ENCODE assay signal across 8 cellular contexts in the genomic region with DNA sequence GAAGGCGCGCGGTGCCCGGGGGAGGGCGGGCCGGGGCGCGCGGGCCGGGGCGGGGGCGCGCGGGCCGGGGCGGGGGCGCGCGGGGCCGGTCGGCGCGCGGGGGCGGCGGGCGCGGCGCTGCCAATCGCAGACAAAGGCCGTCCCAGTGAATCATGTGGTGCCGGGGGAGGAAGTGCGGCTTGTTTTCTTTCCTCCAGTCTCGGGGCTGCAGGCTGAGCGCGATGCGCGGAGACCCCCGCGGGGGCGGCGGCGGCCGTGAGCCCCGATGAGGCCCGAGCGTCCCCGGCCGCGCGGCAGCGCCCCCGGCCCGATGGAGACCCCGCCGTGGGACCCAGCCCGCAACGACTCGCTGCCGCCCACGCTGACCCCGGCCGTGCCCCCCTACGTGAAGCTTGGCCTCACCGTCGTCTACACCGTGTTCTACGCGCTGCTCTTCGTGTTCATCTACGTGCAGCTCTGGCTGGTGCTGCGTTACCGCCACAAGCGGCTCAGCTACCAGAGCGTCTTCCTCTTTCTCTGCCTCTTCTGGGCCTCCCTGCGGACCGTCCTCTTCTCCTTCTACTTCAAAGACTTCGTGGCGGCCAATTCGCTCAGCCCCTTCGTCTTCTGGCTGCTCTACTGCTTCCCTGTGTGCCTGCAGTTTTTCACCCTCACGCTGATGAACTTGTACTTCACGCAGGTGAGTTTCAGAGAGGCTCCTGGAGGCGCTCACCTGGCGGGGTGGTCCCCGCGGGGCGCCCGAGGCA. TPM values are rescaled to one million over a fixed set of nuclear protein-coding genes. Genes with fewer than 3 reads are reported as not detected.
DNase-seq lines count a peak whose midpoint lies in the region; ATAC-seq and TF ChIP-seq lines count a peak whose summit lies in the region.

A gene with protein sequence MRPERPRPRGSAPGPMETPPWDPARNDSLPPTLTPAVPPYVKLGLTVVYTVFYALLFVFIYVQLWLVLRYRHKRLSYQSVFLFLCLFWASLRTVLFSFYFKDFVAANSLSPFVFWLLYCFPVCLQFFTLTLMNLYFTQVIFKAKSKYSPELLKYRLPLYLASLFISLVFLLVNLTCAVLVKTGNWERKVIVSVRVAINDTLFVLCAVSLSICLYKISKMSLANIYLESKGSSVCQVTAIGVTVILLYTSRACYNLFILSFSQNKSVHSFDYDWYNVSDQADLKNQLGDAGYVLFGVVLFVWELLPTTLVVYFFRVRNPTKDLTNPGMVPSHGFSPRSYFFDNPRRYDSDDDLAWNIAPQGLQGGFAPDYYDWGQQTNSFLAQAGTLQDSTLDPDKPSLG (plus strand): TSS at position 182 of the 746 bp plus-strand sequence. CDS start 84 bp downstream, at position 266.

- BruUV-seq in PC-3 (replicated peaks; lab: Mats Ljungman, UMichigan): no TSS peak

- H3K9me2 ChIP-seq in PC-3 (replicated peaks; ENCODE audit: low read length): no peaks in the 10 kb centered on the region

- peak; percentile 60 for TF ChIP-seq POLR2A in GM18951 (IDR thresholded peaks at IDR 0.05; ENCODE audit: extremely low read depth, insufficient read depth, insufficient read length)

- H3K27me3 Mint-ChIP-seq in activated T-helper 17 cell treated with anti-CD3 and anti-CD28 coated beads, Interleukin-2, amount 50 U/mL, for 72 hours: peaks cover 20% of the 10 kb centered on the region
- H3K27me3 Mint-ChIP-seq in nephron (ENCODE audit: low read depth): peaks cover 71% of the 10 kb centered on the region

- no peaks in the 10 kb centered on the region for H3K9me3 Mint-ChIP-seq in activated T-helper 17 cell treated with anti-CD3 and anti-CD28 coated beads, Interleukin-2, amount 50 U/mL, for 72 hours
- H3K9me3 Mint-ChIP-seq in nephron: no peaks in the 10 kb centered on the region

- H3K36me3 ChIP-seq in PC-3 (ENCODE audit: low read depth, low read length): no peaks in the 10 kb centered on the region
- H3K36me3 ChIP-seq in subcutaneous abdominal adipose tissue (ENCODE audit: control insufficient read depth in 5 of 5, insufficient read depth in 5 of 5, low read length in 5 of 5): peaks cover 0 to 4% (median 0%) of the 10 kb centered on the region in 5 donors

- POLR2A ChIA-PET in PC-3 (lab: Charles Lee; ENCODE audit: unreplicated experiment): no interaction called here

- intact Hi-C loops in PC-3 (cut with micrococcal nuclease): no loop called here

- CTCF ChIA-PET in PC-3 (lab: Charles Lee): interaction anchor here (0.7 kb wide), 1 partner anchor 143 kb away, joined by 4 read pairs; no protein-coding TSS in a partner anchor

- ATAC-seq in HG03139 (IDR thresholded peaks at IDR 0.05; ENCODE audit: unreplicated experiment) (peak; percentile 46), PC-3 (peak; percentile 47)
- ATAC-seq in activated T-helper 17 cell treated with anti-CD3 and anti-CD28 coated beads, Interleukin-2, amount 50 U/mL, for 72 hours (replicated peaks): peak; percentile 71

- H3K9me3 ChIP-seq in PC-3 (ENCODE audit: low read length): no peaks in the 10 kb centered on the region
- no peaks in the 10 kb centered on the region for H3K9me3 ChIP-seq in subcutaneous abdominal adipose tissue (ENCODE audit: control insufficient read depth in 5 of 5, low read length in 5 of 5)

- peak within 1 kb of the TSS; percentile 96 for H3K4me2 ChIP-seq in PC-3 (ENCODE audit: low read length)

- H2AFZ ChIP-seq in PC-3 (ENCODE audit: low read length): peak within 1 kb of the TSS; percentile 91

- peak within 1 kb of the TSS; percentile 92 for H3K4me3 Mint-ChIP-seq in activated T-helper 17 cell treated with anti-CD3 and anti-CD28 coated beads, Interleukin-2, amount 50 U/mL, for 72 hours
- H3K4me3 Mint-ChIP-seq in nephron: peak within 1 kb of the TSS; percentile 93 to 96 (median 94)

- no peaks in the 10 kb centered on the region for H4K20me1 ChIP-seq in PC-3 (ENCODE audit: low read length)

- H3F3A ChIP-seq in PC-3 (ENCODE audit: low read length, unreplicated experiment): no peaks in the 10 kb centered on the region

- H3K27ac Mint-ChIP-seq in activated T-helper 17 cell treated with anti-CD3 and anti-CD28 coated beads, Interleukin-2, amount 50 U/mL, for 72 hours: peak within 1 kb of the TSS; percentile 92
- peak within 1 kb of the TSS; percentile 28 to 73 (median 70) for H3K27ac Mint-ChIP-seq in nephron

- H3K79me2 ChIP-seq in PC-3 (ENCODE audit: low read length): no peaks in the 10 kb centered on the region

- H3K4me1 Mint-ChIP-seq in activated T-helper 17 cell treated with anti-CD3 and anti-CD28 coated beads, Interleukin-2, amount 50 U/mL, for 72 hours: peaks cover 18% of the 10 kb centered on the region
- peaks cover 30% of the 10 kb centered on the region for H3K4me1 Mint-ChIP-seq in nephron

- no peak within 1 kb of the TSS for H3K27ac ChIP-seq in PC-3 (ENCODE audit: low read length)
- peak within 1 kb of the TSS; percentile 37 for H3K27ac ChIP-seq in subcutaneous abdominal adipose tissue (ENCODE audit: low read depth, low read length)

- H3K4me1 ChIP-seq in PC-3 (ENCODE audit: insufficient read depth, low read length): peaks cover 8% of the 10 kb centered on the region; the same call in 1 of the 2 replicates
- H3K4me1 ChIP-seq in subcutaneous abdominal adipose tissue (ENCODE audit: control insufficient read depth in 5 of 5, insufficient read depth in 5 of 5, low read length in 5 of 5): peaks cover 1 to 47% (median 28%) of the 10 kb centered on the region in 5 donors

- TF ChIP-seq CTCF in PC-3 (conservative IDR thresholded peaks at IDR 0.05; ENCODE audit: low read depth, low read length) (no peak), fibroblast of pulmonary artery (IDR thresholded peaks at IDR 0.05; ENCODE audit: low read length, missing control alignments) (no peak), nephron (IDR thresholded peaks at IDR 0.05; ENCODE audit: unreplicated experiment in 3 of 3) (no peak)

- DNase-seq in Ammon's horn (ENCODE audit: low spot score) (peak; percentile 81), PC-3 (peak; percentile 35), fibroblast of pulmonary artery (ENCODE audit: low read depth) (peak; percentile 49)

- H3K36me3 Mint-ChIP-seq in activated T-helper 17 cell treated with anti-CD3 and anti-CD28 coated beads, Interleukin-2, amount 50 U/mL, for 72 hours (ENCODE audit: low read depth): peaks cover 16% of the 10 kb centered on the region
- peaks cover 5% of the 10 kb centered on the region for H3K36me3 Mint-ChIP-seq in nephron (ENCODE audit: low read depth)

- H3K9ac ChIP-seq in PC-3 (ENCODE audit: low read length) (peak within 1 kb of the TSS; percentile 26; the same call in 1 of the 2 replicates), subcutaneous abdominal adipose tissue (ENCODE audit: low read length in 5 of 5) (peak within 1 kb of the TSS; percentile 26 to 77 (median 74))

- in situ Hi-C loops in GM18951 (cut with MboI; ENCODE audit: low sequenced_read_pairs, unreplicated experiment): no loop called here

- H3K27me3 ChIP-seq in PC-3 (ENCODE audit: low read length) (no peaks in the 10 kb centered on the region), subcutaneous abdominal adipose tissue (ENCODE audit: control insufficient read depth in 5 of 5, insufficient read depth in 4 of 5, low read length in 5 of 5) (peaks cover 0 to 17% (median 8%) of the 10 kb centered on the region in 5 donors)

- H3K4me3 ChIP-seq in PC-3 (ENCODE audit: low read length) (peak within 1 kb of the TSS; percentile 77), fibroblast of pulmonary artery (replicated peaks; ENCODE audit: low read depth, low read length) (peak within 1 kb of the TSS; percentile 64), subcutaneous abdominal adipose tissue (ENCODE audit: low read depth in 1 of 5, low read length in 5 of 5) (peak within 1 kb of the TSS; percentile 84 to 98 (median 91))

RNA-seq across cellular contexts. Expression of the gene that starts here (rescaled TPM):
- 0.69 and 2.3 TPM in 2 replicates for total RNA-seq in PC-3 (2014; rRNA removed)
- total RNA-seq in activated T-helper 17 cell treated with anti-CD3 and anti-CD28 coated beads, Interleukin-2, amount 50 U/mL, for 72 hours: 10 to 100 TPM in 1 of 2 donors, 1 to 10 TPM in 1; 5.1 to 10.1 TPM
